Comparison of ENCODE assay signal across 8 cellular contexts in the genomic region with DNA sequence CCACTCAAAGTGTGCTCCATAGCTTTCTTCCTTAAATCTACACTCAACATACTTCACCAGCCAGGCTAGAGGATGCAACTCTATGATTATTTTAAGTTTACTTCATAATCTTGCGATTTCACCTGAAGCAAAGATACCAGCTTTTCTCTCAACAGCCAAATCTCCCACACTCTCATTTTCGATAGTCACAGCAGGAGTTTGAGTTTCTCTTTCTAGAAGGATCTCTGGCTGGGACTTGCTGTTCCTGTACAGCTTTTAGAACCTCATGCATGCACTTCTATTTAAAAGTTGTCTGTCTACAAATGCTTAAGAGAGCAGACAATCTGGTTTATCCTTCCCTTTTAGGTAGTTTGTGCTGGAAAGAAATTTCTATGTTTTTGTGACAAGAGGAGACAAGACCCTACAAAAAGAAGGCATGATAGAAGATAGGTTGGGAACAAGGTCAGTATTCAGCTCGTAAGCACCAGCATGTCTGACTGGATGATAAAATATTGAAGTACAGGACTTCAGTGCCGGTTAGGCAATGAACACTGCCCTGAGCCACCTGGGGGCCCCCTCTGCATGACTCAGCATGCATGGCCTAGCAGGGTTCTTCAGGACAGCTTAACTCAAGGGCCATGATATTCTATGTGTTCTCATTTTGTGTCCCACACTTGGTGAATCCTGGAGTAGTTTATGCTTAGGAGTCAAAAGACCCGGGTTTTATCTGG.
DNase-seq lines count a peak whose midpoint lies in the region; ATAC-seq and TF ChIP-seq lines count a peak whose summit lies in the region.

No MANE protein-coding gene starts in this region.

- peaks cover 6% of the 10 kb centered on the region for H3K4me1 ChIP-seq in OCI-LY7 (ENCODE audit: insufficient read depth, low read length, poor library complexity, severe bottlenecking)
- H3K4me1 ChIP-seq in endodermal cell (ENCODE audit: control insufficient read depth, insufficient read depth, low read length): no peaks in the 10 kb centered on the region

- H3K9ac ChIP-seq in endodermal cell (ENCODE audit: extremely low read depth, low read length, poor library complexity, severe bottlenecking): no peak overlapping the region

- H3K4me2 ChIP-seq in OCI-LY7 (ENCODE audit: low read length): no peak overlapping the region

- peaks cover 55% of the 10 kb centered on the region for H3K9me3 Mint-ChIP-seq in endodermal cell

- intact Hi-C loops in OCI-LY7 (cut with micrococcal nuclease; ENCODE audit: unreplicated experiment): no loop called here

- WGBS in endodermal cell (ENCODE audit: insufficient coverage in 1 of 2, insufficient read length in 1 of 2), 2 experiments: 91 to 100% methylated on average over 2 to 5 of the region's 5 CpGs

- CTCF ChIA-PET in OCI-LY7 (lab: Charles Lee; ENCODE audit: unreplicated experiment): no interaction called here

- H3K36me3 ChIP-seq in OCI-LY7 (ENCODE audit: insufficient read depth, low read length) (no peaks in the 10 kb centered on the region), endodermal cell (ENCODE audit: control insufficient read depth, insufficient read depth, low read length) (no peaks in the 10 kb centered on the region)

- no peaks in the 10 kb centered on the region for H3K27me3 Mint-ChIP-seq in endodermal cell (ENCODE audit: insufficient read depth)

- peak; percentile 61 for DNase-seq in activated effector memory CD4-positive, alpha-beta T cell treated with anti-CD3 and anti-CD28 coated beads, Interleukin-2, amount 50 U/mL, for 16 hours
- DNase-seq in activated effector memory CD4-positive, alpha-beta T cell treated with Interleukin-2 at 50 U/mL for 16 hours: no peak
- peak; percentile 24 for DNase-seq in OCI-LY7 (ENCODE audit: low spot score)
- DNase-seq in germinal center (ENCODE audit: low spot score): peak; percentile 9
- DNase-seq in NCI-H2029 treated with DMSO at 0.1 percent for 48 hours (lab: John Stamatoyannopoulos, UW): no peak
- DNase-seq in endodermal cell: no peak

- no peaks in the 10 kb centered on the region for H4K20me1 ChIP-seq in OCI-LY7 (ENCODE audit: insufficient read depth, low read length)

- peak overlapping the region; percentile 63 for H2AFZ ChIP-seq in OCI-LY7 (ENCODE audit: low read length)

- TF ChIP-seq CTCF in OCI-LY7 (conservative IDR thresholded peaks at IDR 0.05; ENCODE audit: low read length) (0 out of 2 replicates have a peak, but pooled peaks have one; percentile 15), endodermal cell (conservative IDR thresholded peaks at IDR 0.05) (no peak)

- H3K79me2 ChIP-seq in OCI-LY7 (ENCODE audit: insufficient read depth, low read depth, low read length): no peaks in the 10 kb centered on the region

- H3K4me1 Mint-ChIP-seq in endodermal cell: no peaks in the 10 kb centered on the region

- no peaks in the 10 kb centered on the region for H3K27me3 ChIP-seq in endodermal cell (ENCODE audit: control insufficient read depth, insufficient read depth, low read length, poor library complexity, severe bottlenecking)

- H3K9me3 ChIP-seq in OCI-LY7 (ENCODE audit: low read length): no peaks in the 10 kb centered on the region
- H3K9me3 ChIP-seq in endodermal cell (ENCODE audit: control insufficient read depth, low read length): no peaks in the 10 kb centered on the region

- no peak overlapping the region for H3K4me3 ChIP-seq in OCI-LY7 (ENCODE audit: low read depth, low read length, poor library complexity, severe bottlenecking)
- no peak overlapping the region for H3K4me3 ChIP-seq in endodermal cell (ENCODE audit: low read length)

- no TSS peak for BruUV-seq in OCI-LY7 (replicated peaks; lab: Mats Ljungman, UMichigan)

- H3K27ac ChIP-seq in OCI-LY7 (ENCODE audit: low read depth, low read length, poor library complexity, severe bottlenecking): no peak overlapping the region
- H3K27ac ChIP-seq in endodermal cell (ENCODE audit: low read depth, low read length): no peak overlapping the region

- no peaks in the 10 kb centered on the region for H3K9me2 ChIP-seq in OCI-LY7 (ENCODE audit: insufficient read depth, low read length)

- H3K27ac Mint-ChIP-seq in endodermal cell: no peak overlapping the region

- no peaks in the 10 kb centered on the region for H3K36me3 Mint-ChIP-seq in endodermal cell (ENCODE audit: low read depth)

- H3K4me3 Mint-ChIP-seq in endodermal cell: no peak overlapping the region

- POLR2A ChIA-PET in OCI-LY7 (lab: Charles Lee): interaction anchor here (0.5 kb wide), 1 partner anchor 146 kb away, joined by 3 read pairs; no protein-coding TSS in a partner anchor

- ATAC-seq in HG02763 (IDR thresholded peaks at IDR 0.05; ENCODE audit: unreplicated experiment) (peak; percentile 38), HG02588 (IDR thresholded peaks at IDR 0.05; ENCODE audit: unreplicated experiment) (no peak)

Comparison
In these comparisons a context has a peak if more than half of its experiments do, and no peak if none do; other contexts are left out.
1. DNase-seq: peak in activated effector memory CD4-positive, alpha-beta T cell treated with anti-CD3 and anti-CD28 coated beads, Interleukin-2, amount 50 U/mL, for 16 hours (single experiment), OCI-LY7 (single experiment) and germinal center (single experiment); none in activated effector memory CD4-positive, alpha-beta T cell treated with Interleukin-2 at 50 U/mL for 16 hours (single experiment), NCI-H2029 treated with DMSO at 0.1 percent for 48 hours (single experiment) and endodermal cell (single experiment).